Comparison of ENCODE assay signal across 10 cellular contexts in the genomic region with DNA sequence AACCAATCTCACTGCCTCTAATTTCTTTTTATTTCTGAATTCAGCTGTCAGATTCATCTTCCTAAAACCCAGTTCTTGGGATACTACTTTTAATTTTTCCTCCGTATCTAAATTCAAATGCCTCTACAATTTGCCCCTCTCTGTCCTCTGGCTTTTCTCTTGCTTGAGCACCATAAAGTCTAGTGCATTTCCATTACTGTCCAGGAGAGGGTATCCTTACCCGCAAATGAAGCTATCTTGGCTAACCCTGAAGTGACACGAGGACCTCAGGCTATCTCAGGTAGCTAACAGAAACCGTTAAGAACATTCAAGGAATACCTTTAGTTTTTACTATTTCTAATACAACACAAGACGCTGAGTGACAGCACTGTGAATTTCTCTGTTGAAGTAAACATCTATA. TPM values are rescaled to one million over a fixed set of nuclear protein-coding genes. Genes with fewer than 3 reads are reported as not detected.
DNase-seq lines count a peak whose midpoint lies in the region; ATAC-seq and TF ChIP-seq lines count a peak whose summit lies in the region.
"Had no signal": no experiment of that assay in that cellular context is flagged by ENCODE, and none has a peak within 500 bp of the region (broad histone marks: within the 10 kb centered on the region; RNA-seq: fewer than 3 reads in every experiment).

No MANE protein-coding gene starts in this region.

- H3K36me3 Mint-ChIP-seq in nephron progenitor cell (ENCODE audit: low read depth): no peaks in the 10 kb centered on the region
- H3K36me3 Mint-ChIP-seq: naive B cell had no signal

- no peaks in the 10 kb centered on the region for H3K9me2 ChIP-seq in MM.1S (replicated peaks; ENCODE audit: insufficient read depth, low read length)

- H3K9me3 ChIP-seq in heart left ventricle (no peaks in the 10 kb centered on the region), MM.1S (replicated peaks; ENCODE audit: insufficient read depth, low read length) (no peaks in the 10 kb centered on the region)

- no peak overlapping the region for H3K9ac ChIP-seq in MM.1S (ENCODE audit: low read length)

- no peaks in the 10 kb centered on the region for H3K4me1 Mint-ChIP-seq in nephron progenitor cell
- H3K4me1 Mint-ChIP-seq: naive B cell had no signal

- no peaks in the 10 kb centered on the region for H3K79me2 ChIP-seq in MM.1S (ENCODE audit: low read length)

- TF ChIP-seq CTCF in heart left ventricle (IDR thresholded peaks at IDR 0.05) (peak in 11 of 12 donors; percentile 19 to 54 (median 41)), MM.1S (IDR thresholded peaks at IDR 0.05; ENCODE audit: low read length) (peak; percentile 70), brain microvascular endothelial cell (IDR thresholded peaks at IDR 0.05; ENCODE audit: low read depth, low read length, missing control alignments) (peak; percentile 16), nephron progenitor cell (IDR thresholded peaks at IDR 0.05) (peak; percentile 60)

- H3K4me2 ChIP-seq in MM.1S (ENCODE audit: low read depth, low read length): no peak overlapping the region

- no peak overlapping the region for H3K27ac Mint-ChIP-seq in nephron progenitor cell
- H3K27ac Mint-ChIP-seq: naive B cell had no signal

- intact Hi-C loops in heart left ventricle (cut with DNase I) (loop anchor here in 8 of 10 donors (2.0 to 10.0 kb wide), 4 partner anchors 262 to 269 kb away; no protein-coding TSS in a partner anchor), cardiac septum (cut with DNase I) (loop anchor here (5.0 kb wide), 1 partner anchor 267 kb away; no protein-coding TSS in a partner anchor)

- no peak overlapping the region for H3K4me3 Mint-ChIP-seq in nephron progenitor cell
- H3K4me3 Mint-ChIP-seq: naive B cell had no signal

- H3K4me1 ChIP-seq in heart left ventricle: no peaks in the 10 kb centered on the region
- H3K4me1 ChIP-seq in MM.1S (ENCODE audit: low read length): no peaks in the 10 kb centered on the region

- TF ChIP-seq POLR2A in heart left ventricle (IDR thresholded peaks at IDR 0.05): no peak

- 6 to 11% (median 9%) methylated on average over 5 of the region's 5 CpGs for WGBS in heart left ventricle, 4 donors

- H3K27ac ChIP-seq in heart left ventricle (no peak overlapping the region), MM.1S (ENCODE audit: low read length) (no peak overlapping the region), brain microvascular endothelial cell (no peak overlapping the region)

- peak in 1 of 4 donors; percentile 48 for ATAC-seq in heart left ventricle

- H3K27me3 Mint-ChIP-seq in nephron progenitor cell (ENCODE audit: low read depth, poor library complexity): no peaks in the 10 kb centered on the region
- H3K27me3 Mint-ChIP-seq: naive B cell had no signal

- peaks cover 42% of the 10 kb centered on the region for H3K9me3 Mint-ChIP-seq in nephron progenitor cell

- H3K4me3 ChIP-seq in heart left ventricle: no peak overlapping the region
- H3K4me3 ChIP-seq in MM.1S (ENCODE audit: low read length): no peak overlapping the region
- no peak overlapping the region for H3K4me3 ChIP-seq in brain microvascular endothelial cell (ENCODE audit: low read depth, low read length)

- H3K27me3 ChIP-seq in heart left ventricle: no peaks in the 10 kb centered on the region
- no peaks in the 10 kb centered on the region for H3K27me3 ChIP-seq in MM.1S (replicated peaks; ENCODE audit: insufficient read depth, low read length)
- no peaks in the 10 kb centered on the region for H3K27me3 ChIP-seq in brain microvascular endothelial cell (replicated peaks)

- no peak overlapping the region for H2AFZ ChIP-seq in MM.1S (ENCODE audit: low read length)

- in situ Hi-C loops in brain microvascular endothelial cell (cut with HindIII; ENCODE audit: low pct_ligation_motif_present, low sequenced_read_pairs): no loop called here

- DNase-seq in heart left ventricle (no peak), cardiac septum (ENCODE audit: low spot score) (no peak), MM.1S (peak; percentile 61), brain microvascular endothelial cell (no peak), nephron progenitor cell (no peak), epidermal melanocyte (ENCODE audit: insufficient read length, low spot score) (no peak)
- DNase-seq in activated CD4-positive, alpha-beta T cell treated with anti-CD3 and anti-CD28 coated beads for 4 hours: no peak
- DNase-seq in activated naive CD4-positive, alpha-beta T cell treated with anti-CD3 and anti-CD28 coated beads, Interleukin-2, amount 50 U/mL, for 16 hours: no peak
- DNase-seq: naive B cell had no signal

- H3F3A ChIP-seq in MM.1S (ENCODE audit: insufficient read depth, low read length): no peaks in the 10 kb centered on the region

- H3K36me3 ChIP-seq in heart left ventricle (no peaks in the 10 kb centered on the region), MM.1S (replicated peaks; ENCODE audit: insufficient read depth, low read length) (no peaks in the 10 kb centered on the region), brain microvascular endothelial cell (replicated peaks) (no peaks in the 10 kb centered on the region)

- no peaks in the 10 kb centered on the region for H4K20me1 ChIP-seq in MM.1S (ENCODE audit: insufficient read depth, low read length)

RNA-seq across cellular contexts. Expression of a gene that starts 49.4 kb away (rescaled TPM):
- total RNA-seq in heart left ventricle: 1 to 10 TPM in 1 of 9 donors, under 1 TPM in 3, not detected in 5; 0.28 to 1.5 (median 0.55) TPM
- polyA plus RNA-seq in heart left ventricle: under 1 TPM in 1 of 2 donors, not detected in 1; 0.07 TPM
- total RNA-seq in cardiac septum: 0.89 TPM
- total RNA-seq: activated CD8-positive, alpha-beta memory T cell treated with anti-CD3 and anti-CD28 coated beads for 36 hours had no signal

Comparison
In these comparisons a context has a peak if more than half of its experiments do, and no peak if none do; other contexts are left out.
1. CTCF ChIP-seq: peak in every context shown above with its lines; median percentile 70 in MM.1S; 60 in nephron progenitor cell; 41 in heart left ventricle; 16 in brain microvascular endothelial cell.